In the genomic region with DNA sequence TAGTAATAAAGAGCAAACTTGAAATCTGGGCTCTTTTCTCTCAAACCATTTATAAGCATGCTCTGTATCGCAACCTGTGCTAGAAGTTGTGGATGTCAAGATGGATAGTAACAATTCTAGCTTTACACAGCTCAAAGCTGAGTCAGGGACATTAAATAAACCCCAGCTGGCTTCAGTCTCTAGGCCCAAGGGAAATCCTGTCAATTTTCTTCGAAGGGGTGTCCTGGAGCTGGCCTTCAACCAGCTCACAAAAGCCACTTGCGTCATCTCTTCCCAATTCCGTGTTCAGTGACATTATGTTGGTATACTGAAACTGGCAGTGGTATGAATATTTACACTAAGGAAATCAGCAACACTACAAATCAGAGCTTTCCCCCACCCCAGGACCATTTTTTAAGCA, we compare ENCODE assay signal across 5 cellular contexts.
"Had no signal": no experiment of that assay in that cellular context is flagged by ENCODE, and none has a peak within 500 bp of the region (broad histone marks: within the 10 kb centered on the region; RNA-seq: fewer than 3 reads in every experiment).

No MANE protein-coding gene starts in this region.

- H2AFZ ChIP-seq: GM23338 had no signal

- DNase-seq: H9, HCEC 1CT, KBM-7 had no signal

- H3K36me3 Mint-ChIP-seq: IgD-negative memory B cell had no signal

- H3K9me3 Mint-ChIP-seq: GM23338, H9, IgD-negative memory B cell had no signal

- H3K4me1 Mint-ChIP-seq: GM23338, H9 had no signal

- H3K4me3 Mint-ChIP-seq: GM23338, H9, IgD-negative memory B cell had no signal

- ATAC-seq: GM23338 had no signal

- H3K4me3 ChIP-seq: GM23338 had no signal

- H3K27ac Mint-ChIP-seq: GM23338, H9, IgD-negative memory B cell had no signal

- H3K4me2 ChIP-seq: GM23338 had no signal
